ENCODE assay signal across 1 cellular context in genomic region chr12:66319266-66319954, GRCh38.
A peak's percentile ranks its signal among the peaks of the same experiment; 100 is the strongest.
TF ChIP-seq lines count a peak whose summit lies in the region.

No MANE protein-coding gene starts in this region.

TF ChIP-seq in HEK293, 187 proteins besides CTCF, POLR2A, EP300 and RAD21 (continued from another document):
- TF ChIP-seq, protein P1, sequence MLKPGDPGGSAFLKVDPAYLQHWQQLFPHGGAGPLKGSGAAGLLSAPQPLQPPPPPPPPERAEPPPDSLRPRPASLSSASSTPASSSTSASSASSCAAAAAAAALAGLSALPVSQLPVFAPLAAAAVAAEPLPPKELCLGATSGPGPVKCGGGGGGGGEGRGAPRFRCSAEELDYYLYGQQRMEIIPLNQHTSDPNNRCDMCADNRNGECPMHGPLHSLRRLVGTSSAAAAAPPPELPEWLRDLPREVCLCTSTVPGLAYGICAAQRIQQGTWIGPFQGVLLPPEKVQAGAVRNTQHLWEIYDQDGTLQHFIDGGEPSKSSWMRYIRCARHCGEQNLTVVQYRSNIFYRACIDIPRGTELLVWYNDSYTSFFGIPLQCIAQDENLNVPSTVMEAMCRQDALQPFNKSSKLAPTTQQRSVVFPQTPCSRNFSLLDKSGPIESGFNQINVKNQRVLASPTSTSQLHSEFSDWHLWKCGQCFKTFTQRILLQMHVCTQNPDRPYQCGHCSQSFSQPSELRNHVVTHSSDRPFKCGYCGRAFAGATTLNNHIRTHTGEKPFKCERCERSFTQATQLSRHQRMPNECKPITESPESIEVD (tag by site-specific recombination; IDR thresholded peaks at IDR 0.05) = peak; percentile 90
- TF ChIP-seq ZNF423 (tag by site-specific recombination; IDR thresholded peaks at IDR 0.05) = 0 out of 2 replicates have a peak, but pooled peaks have one; percentile 37
- no peak for TF ChIP-seq ZBTB6 (tag by site-specific recombination; IDR thresholded peaks at IDR 0.05)
- peak; percentile 66; the same call in 1 of the 2 replicates for TF ChIP-seq ZSCAN30 (tag by site-specific recombination; IDR thresholded peaks at IDR 0.05)
- no peak for TF ChIP-seq SP2 (tag by site-specific recombination; IDR thresholded peaks at IDR 0.05)
- no peak for TF ChIP-seq ZNF792 (tag by site-specific recombination; IDR thresholded peaks at IDR 0.05)
- no peak for TF ChIP-seq ZNF292 (tag by site-specific recombination; IDR thresholded peaks at IDR 0.05; ENCODE audit: borderline replicate concordance, low read depth)
- no peak for TF ChIP-seq ZNF768 (tag by site-specific recombination; IDR thresholded peaks at IDR 0.05)
- no peak for TF ChIP-seq ZBTB21 (tag by site-specific recombination; IDR thresholded peaks at IDR 0.05)
- peak; percentile 68; the same call in 1 of the 2 replicates for TF ChIP-seq SP7 (tag by site-specific recombination; IDR thresholded peaks at IDR 0.05)
- TF ChIP-seq FEZF1 (tag by site-specific recombination; IDR thresholded peaks at IDR 0.05) = peak; percentile 96
- no peak for TF ChIP-seq ZNF629 (tag by site-specific recombination; IDR thresholded peaks at IDR 0.05)
- peak; percentile 68; the same call in 1 of the 2 replicates for TF ChIP-seq TCF7L2 (IDR thresholded peaks at IDR 0.05; ENCODE audit: borderline replicate concordance, low read depth, low read length)
- 0 out of 2 replicates have a peak, but pooled peaks have one; percentile 17 for TF ChIP-seq ZEB2 (tag by site-specific recombination; IDR thresholded peaks at IDR 0.05)
- TF ChIP-seq KLF10 (tag by site-specific recombination; IDR thresholded peaks at IDR 0.05) = peak; percentile 63
- TF ChIP-seq SCRT1 (tag by site-specific recombination; IDR thresholded peaks at IDR 0.05; ENCODE audit: borderline replicate concordance) = no peak
- peak; percentile 96 for TF ChIP-seq ZNF660 (tag by site-specific recombination; IDR thresholded peaks at IDR 0.05)
TF ChIP-seq in HEK293: peak in this region for 37.
